In genomic region chr1:147243228-147243685, GRCh38 we compare ENCODE assay signal across 8 cellular contexts.
A peak's percentile ranks its signal among the peaks of the same experiment; 100 is the strongest.
DNase-seq lines count a peak whose midpoint lies in the region; ATAC-seq and TF ChIP-seq lines count a peak whose summit lies in the region.

No MANE protein-coding gene starts in this region.

- CTCF ChIA-PET in AG04449 (lab: Yijun Ruan, JAX): interaction anchor here (0.6 to 3.4 kb wide), 23 partner anchors 9 to 158 kb away, joined by 3 to 77 read pairs (median 4); partner anchors contain the start of genes FMO5 and PRKAB2

- DNase-seq in AG04449 (ENCODE audit: low read depth, low spot score) (peak; percentile 49), cardiac fibroblast (ENCODE audit: low read depth in 2 of 2) (no peak), LoVo (ENCODE audit: low spot score) (no peak)
- DNase-seq in stimulated activated CD8-positive, alpha-beta memory T cell treated with anti-CD3 and anti-CD28 coated beads, Interleukin-4, amount 100 ng/mL, for 48 hours: peak; percentile 57

- H4K20me1 ChIP-seq in OCI-LY3 (ENCODE audit: insufficient read depth, low read length): peaks cover 23% of the 10 kb centered on the region

- peak; percentile 16 for ATAC-seq in GM18508 (IDR thresholded peaks at IDR 0.05; ENCODE audit: insufficient read depth, unreplicated experiment)
- ATAC-seq in HG03060 (IDR thresholded peaks at IDR 0.05; ENCODE audit: low read depth, unreplicated experiment): peak; percentile 3

- H3K79me2 ChIP-seq in OCI-LY3 (ENCODE audit: low read length): peaks cover 56% of the 10 kb centered on the region

- H3K4me1 ChIP-seq in OCI-LY3 (ENCODE audit: low read length): peaks cover 33% of the 10 kb centered on the region

- peak overlapping the region; percentile 59 for H2AFZ ChIP-seq in OCI-LY3 (ENCODE audit: low read depth, low read length)

- peak overlapping the region; percentile 91 for H3K9ac ChIP-seq in OCI-LY3 (ENCODE audit: low read length)

- H3K4me2 ChIP-seq in OCI-LY3 (ENCODE audit: low read length): peak overlapping the region; percentile 76

- no peaks in the 10 kb centered on the region for H3K9me3 ChIP-seq in OCI-LY3 (ENCODE audit: insufficient read depth, low read length)

- peaks cover 20% of the 10 kb centered on the region for H3K36me3 ChIP-seq in OCI-LY3 (replicated peaks; ENCODE audit: low read depth, low read length)

- H3K27me3 ChIP-seq in OCI-LY3 (ENCODE audit: low read depth, low read length) (no peaks in the 10 kb centered on the region), layer of hippocampus (ENCODE audit: control insufficient read depth, insufficient read depth, low read length) (no peaks in the 10 kb centered on the region)

- H3K27ac ChIP-seq in OCI-LY3 (ENCODE audit: low read length) (peak overlapping the region; percentile 68), layer of hippocampus (ENCODE audit: low read depth, low read length) (peak overlapping the region; percentile 90)

- POLR2A ChIA-PET in AG04449 (lab: Yijun Ruan, JAX): interaction anchor here (1.1 to 1.6 kb wide), 3 partner anchors 49 to 88 kb away, joined by 3 to 6 read pairs (median 6); no protein-coding TSS in a partner anchor

- TF ChIP-seq CTCF in AG04449 (IDR thresholded peaks at IDR 0.05; ENCODE audit: insufficient read depth, low read length, missing control alignments) (no peak), OCI-LY3 (IDR thresholded peaks at IDR 0.05; ENCODE audit: low read depth, low read length) (no peak), cardiac fibroblast (IDR thresholded peaks at IDR 0.05; ENCODE audit: low read depth, low read length) (no peak)

- peak overlapping the region; percentile 91 for H3K4me3 ChIP-seq in AG04449 (ENCODE audit: low read depth, low read length)
- H3K4me3 ChIP-seq in OCI-LY3 (ENCODE audit: low read length): peak overlapping the region; percentile 91
- H3K4me3 ChIP-seq in cardiac fibroblast (replicated peaks in 1 of 2; ENCODE audit: low read depth in 2 of 2, low read length in 2 of 2): peak overlapping the region; percentile 71 to 87

Comparison
In these comparisons a context has a peak if more than half of its experiments do, and no peak if none do; other contexts are left out.
1. DNase-seq: peak in AG04449 (single experiment) and stimulated activated CD8-positive, alpha-beta memory T cell treated with anti-CD3 and anti-CD28 coated beads, Interleukin-4, amount 100 ng/mL, for 48 hours (single experiment); none in cardiac fibroblast (0 of 2) and LoVo (single experiment).
2. Peak in every context shown above with its lines, with median percentiles within 50 percentile points of each other: H3K4me3 ChIP-seq.